13 cellular contexts compared by ENCODE assay signal in genomic region chr18:6355789-6356589, GRCh38. TPM values are rescaled to one million over a fixed set of nuclear protein-coding genes. Genes with fewer than 3 reads are reported as not detected.
DNase-seq lines count a peak whose midpoint lies in the region; FAIRE-seq and TF ChIP-seq lines count a peak whose summit lies in the region.
"Had no signal": no experiment of that assay in that cellular context is flagged by ENCODE, and none has a peak within 500 bp of the region (broad histone marks: within the 10 kb centered on the region; RNA-seq: fewer than 3 reads in every experiment).

No MANE protein-coding gene starts in this region.

- H3K4me1 ChIP-seq in GM23248 (ENCODE audit: insufficient read depth): no peaks in the 10 kb centered on the region
- no peaks in the 10 kb centered on the region for H3K4me1 ChIP-seq in CD8-positive, alpha-beta memory T cell (ENCODE audit: insufficient read depth, low read length)
- H3K4me1 ChIP-seq: ascending aorta, Peyer's patch had no signal

- no peaks in the 10 kb centered on the region for H3K27me3 Mint-ChIP-seq in CD8-positive, alpha-beta memory T cell
- H3K27me3 Mint-ChIP-seq: activated CD4-positive, alpha-beta T cell treated with anti-CD3 and anti-CD28 coated beads, Interleukin-2, amount 10 ng/mL, durations not matched to agents 7 days and 5 days had no signal

- peak; percentile 46 for FAIRE-seq in GM12892 (lab: Jason Lieb, UNC)

- 0 out of 2 replicates have a peak overlapping the region, but pooled peaks have one; percentile 15 for H2AFZ ChIP-seq in GM23248

- no peak overlapping the region for H3K27ac Mint-ChIP-seq in CD8-positive, alpha-beta memory T cell
- H3K27ac Mint-ChIP-seq: activated CD4-positive, alpha-beta T cell treated with anti-CD3 and anti-CD28 coated beads, Interleukin-2, amount 10 ng/mL, durations not matched to agents 7 days and 5 days had no signal

- H3K36me3 ChIP-seq in GM23248 (ENCODE audit: low read depth): no peaks in the 10 kb centered on the region
- no peaks in the 10 kb centered on the region for H3K36me3 ChIP-seq in CD8-positive, alpha-beta memory T cell (ENCODE audit: insufficient read depth, low read length)
- H3K36me3 ChIP-seq: ascending aorta, Peyer's patch had no signal

- H3K9ac ChIP-seq in GM23248: no peak overlapping the region
- H3K9ac ChIP-seq: KMS-11 had no signal

- H3K9me2 ChIP-seq in GM23248 (ENCODE audit: insufficient read depth): no peaks in the 10 kb centered on the region

- H3K79me2 ChIP-seq in GM23248 (ENCODE audit: insufficient read depth): no peaks in the 10 kb centered on the region

- POLR2A ChIA-PET in CD8-positive, alpha-beta memory T cell (lab: Charles Lee): no interaction called here

- DNase-seq in GM12892 (ENCODE audit: insufficient read length) (no peak), GM23248 (peak; percentile 60), NCI-H1694 (lab: John Stamatoyannopoulos, UW) (peak; percentile 70), kidney tubule cell (ENCODE audit: low spot score) (peak; percentile 94), amygdala (lab: John Stamatoyannopoulos, UW) (no peak), KG1 (lab: John Stamatoyannopoulos, UW) (no peak)
- DNase-seq in effector CD4-positive, alpha-beta T cell: no peak
- no peak for DNase-seq in CD8-positive, alpha-beta memory T cell
- DNase-seq: activated CD4-positive, alpha-beta T cell treated with anti-CD3 and anti-CD28 coated beads, Interleukin-2, amount 10 ng/mL, durations not matched to agents 7 days and 5 days had no signal

- no peaks in the 10 kb centered on the region for H4K20me1 ChIP-seq in GM23248 (ENCODE audit: insufficient read depth)

- peaks cover 2 to 14% (median 11%) of the 10 kb centered on the region in 5 donors for H3K9me3 Mint-ChIP-seq in CD8-positive, alpha-beta memory T cell
- H3K9me3 Mint-ChIP-seq: activated CD4-positive, alpha-beta T cell treated with anti-CD3 and anti-CD28 coated beads, Interleukin-2, amount 10 ng/mL, durations not matched to agents 7 days and 5 days had no signal

- no peak overlapping the region for H3K27ac ChIP-seq in GM23248
- H3K27ac ChIP-seq in CD8-positive, alpha-beta memory T cell (ENCODE audit: low read depth, low read length): no peak overlapping the region
- H3K27ac ChIP-seq: ascending aorta, KMS-11, Peyer's patch had no signal

- CTCF ChIA-PET in CD8-positive, alpha-beta memory T cell (lab: Charles Lee): no interaction called here

- in situ Hi-C loops in GM23248 (cut with MboI): no loop called here

- H3K4me3 ChIP-seq in GM23248: no peak overlapping the region
- H3K4me3 ChIP-seq in CD8-positive, alpha-beta memory T cell (ENCODE audit: low read length): no peak overlapping the region
- H3K4me3 ChIP-seq: ascending aorta, Peyer's patch had no signal

- no peaks in the 10 kb centered on the region for H3K36me3 Mint-ChIP-seq in CD8-positive, alpha-beta memory T cell

- no peaks in the 10 kb centered on the region for H3F3A ChIP-seq in GM23248 (ENCODE audit: insufficient read depth)

- no peak for TF ChIP-seq POLR2A in GM12892 (IDR thresholded peaks at IDR 0.05; ENCODE audit: low read depth, low read length)

- 32 to 40% methylated on average over 9 of the region's 9 CpGs for WGBS in GM23248 (ENCODE audit: low coverage in 1 of 2, low lambda C conversion rate in 2 of 2, missing lambda C conversion rate in 2 of 2), 2 experiments

- no peaks in the 10 kb centered on the region for H3K27me3 ChIP-seq in GM23248 (replicated peaks; ENCODE audit: insufficient read depth)
- H3K27me3 ChIP-seq in CD8-positive, alpha-beta memory T cell (ENCODE audit: insufficient read depth, low read length, poor library complexity, severe bottlenecking): no peaks in the 10 kb centered on the region
- H3K27me3 ChIP-seq: ascending aorta, Peyer's patch had no signal

- no peaks in the 10 kb centered on the region for H3K9me3 ChIP-seq in GM23248 (ENCODE audit: low read depth)
- H3K9me3 ChIP-seq in CD8-positive, alpha-beta memory T cell (ENCODE audit: low read length): no peaks in the 10 kb centered on the region
- H3K9me3 ChIP-seq: ascending aorta, Peyer's patch had no signal

- H3K4me1 Mint-ChIP-seq in CD8-positive, alpha-beta memory T cell: no peaks in the 10 kb centered on the region
- H3K4me1 Mint-ChIP-seq: activated CD4-positive, alpha-beta T cell treated with anti-CD3 and anti-CD28 coated beads, Interleukin-2, amount 10 ng/mL, durations not matched to agents 7 days and 5 days had no signal

- H3K4me2 ChIP-seq in GM23248 (ENCODE audit: unreplicated experiment): no peak overlapping the region
- H3K4me2 ChIP-seq: KMS-11 had no signal

- no peak overlapping the region for H3K4me3 Mint-ChIP-seq in CD8-positive, alpha-beta memory T cell
- H3K4me3 Mint-ChIP-seq: activated CD4-positive, alpha-beta T cell treated with anti-CD3 and anti-CD28 coated beads, Interleukin-2, amount 10 ng/mL, durations not matched to agents 7 days and 5 days had no signal

RNA-seq across cellular contexts. Expression of gene L3MBTL4, which starts 58.7 kb away (rescaled TPM):
- polyA plus RNA-seq in GM12892 (2012; ENCODE audit: missing spikeins): 6.6 TPM
- total RNA-seq in GM23248 (2014; rRNA removed; shearing (Covaris generic)): not detected in 2 replicates
- not detected in 2 replicates for polyA plus RNA-seq in GM23248 (2016; fragmentation: Nextera tagmentation; extraction: Ambion mirVana)
- total RNA-seq in CD8-positive, alpha-beta memory T cell: under 1 TPM; 0.07 to 0.18 TPM
- polyA plus RNA-seq in CD8-positive, alpha-beta memory T cell: 0.13 TPM
- total RNA-seq: ascending aorta, myocyte had no signal

Comparison
In these comparisons a context has a peak if more than half of its experiments do, and no peak if none do; other contexts are left out.
1. DNase-seq: peak in GM23248 (single experiment), NCI-H1694 (single experiment) and kidney tubule cell (single experiment); none in GM12892 (single experiment), effector CD4-positive, alpha-beta T cell (single experiment), amygdala (0 of 56), KG1 (single experiment) and CD8-positive, alpha-beta memory T cell (0 of 5).